11 cellular contexts compared by ENCODE assay signal in the genomic region with DNA sequence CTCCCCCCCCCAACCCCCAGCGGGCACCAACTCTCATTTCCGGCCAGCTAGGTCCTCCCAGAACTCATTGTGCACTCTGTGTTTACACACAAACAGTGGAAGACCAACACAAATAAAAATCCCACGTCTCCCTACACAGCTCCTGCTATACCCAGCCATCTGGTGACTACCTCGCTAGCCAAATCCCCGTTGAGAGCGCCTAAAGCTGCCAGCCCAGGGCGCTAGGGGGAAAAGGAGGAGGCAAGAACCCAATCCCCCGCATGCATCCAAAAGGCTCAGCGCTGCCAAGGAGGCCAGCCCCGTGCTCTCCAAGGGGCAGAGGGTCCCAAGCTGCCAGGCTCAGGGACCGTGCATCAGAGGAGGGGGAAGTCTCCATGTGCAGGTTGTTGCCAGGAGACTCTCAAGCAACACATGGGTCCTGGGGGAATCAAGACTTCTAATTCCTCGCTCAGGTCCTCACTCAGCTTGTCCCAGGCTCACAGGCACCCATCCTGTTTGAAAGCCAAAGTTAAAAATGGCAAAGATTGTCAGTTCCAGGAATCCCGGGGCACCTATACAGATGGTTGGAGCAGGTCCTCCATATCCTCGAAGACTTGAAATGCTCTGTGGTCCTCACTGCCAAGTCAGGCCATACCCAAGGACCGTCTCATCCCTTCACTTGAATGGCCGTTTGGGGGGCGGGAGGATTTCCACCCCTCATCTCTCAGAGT.
DNase-seq lines count a peak whose midpoint lies in the region; ATAC-seq and TF ChIP-seq lines count a peak whose summit lies in the region.
"Had no signal": no experiment of that assay in that cellular context is flagged by ENCODE, and none has a peak within 500 bp of the region (broad histone marks: within the 10 kb centered on the region; RNA-seq: fewer than 3 reads in every experiment).

No MANE protein-coding gene starts in this region.

- DNase-seq in COR-L47 (lab: John Stamatoyannopoulos, UW) (peak; percentile 57), GM13977 (ENCODE audit: low spot score) (peak; percentile 23), NCI-H69 (lab: John Stamatoyannopoulos, UW) (peak; percentile 94), iPS-NIHi7 (ENCODE audit: extremely low spot score) (peak; percentile 24), HAP-1 (ENCODE audit: low spot score in 2 of 2) (no peak), dedifferentiated amniotic fluid mesenchymal stem cell (ENCODE audit: extremely low spot score) (no peak), GM19240 (ENCODE audit: insufficient read length, low spot score) (no peak)
- DNase-seq: activated naive CD8-positive, alpha-beta T cell treated with anti-CD3 and anti-CD28 coated beads for 36 hours; stimulated activated CD4-positive, alpha-beta T cell treated with anti-CD3 and anti-CD28 coated beads, Interleukin-2, amount 100 ng/mL, for 48 hours; stimulated activated naive CD4-positive, alpha-beta T cell treated with Interleukin-2 at 50 U/mL for 16 hours had no signal

- peaks cover 38% of the 10 kb centered on the region for H3K27me3 ChIP-seq in HAP-1 (ENCODE audit: low read depth)

- TF ChIP-seq CTCF in GM13977 (IDR thresholded peaks at IDR 0.05; ENCODE audit: extremely low read depth, insufficient read depth, missing control alignments), result no peak

- H3K4me3 ChIP-seq in HAP-1, result no peak overlapping the region

- in situ Hi-C loops in GM13977 (cut with MboI; ENCODE audit: low pct_unique_long_range_greater_than_20kb, low sequenced_read_pairs, unreplicated experiment) (no loop called here), HAP-1 (cut with MboI; ENCODE audit: low sequenced_read_pairs) (loop anchor here (10.0 kb wide), 1 partner anchor 337 kb away; no protein-coding TSS in a partner anchor)

- no peaks in the 10 kb centered on the region for H3K9me3 ChIP-seq in HAP-1

- no peaks in the 10 kb centered on the region for H3K4me1 ChIP-seq in HAP-1

- ATAC-seq in HG02884 (IDR thresholded peaks at IDR 0.05; ENCODE audit: unreplicated experiment), result no peak

- no peaks in the 10 kb centered on the region for H3K36me3 ChIP-seq in HAP-1 (replicated peaks)

Comparison
In these comparisons a context has a peak if more than half of its experiments do, and no peak if none do; other contexts are left out.
1. DNase-seq: peak in COR-L47 (single experiment), GM13977 (single experiment), NCI-H69 (single experiment) and iPS-NIHi7 (single experiment); none in HAP-1 (0 of 2), dedifferentiated amniotic fluid mesenchymal stem cell (single experiment) and GM19240 (single experiment).